In genomic region chr7:142626420-142627035, GRCh38 we compare ENCODE assay signal across 1 cellular context.
TF ChIP-seq lines count a peak whose summit lies in the region.

No MANE protein-coding gene starts in this region.

TF ChIP-seq in K562, 482 proteins besides CTCF, POLR2A, EP300 and RAD21 (continued from another document and continues in another):
- TF ChIP-seq ZNF764 (CRISPR knock-in tag; IDR thresholded peaks at IDR 0.05; ENCODE audit: low read depth) (no peak), ESRRA (IDR thresholded peaks at IDR 0.05; ENCODE audit: borderline replicate concordance, low read depth) (no peak), ZNF407 (IDR thresholded peaks at IDR 0.05; ENCODE audit: low read depth) (no peak), MAFK (IDR thresholded peaks at IDR 0.05; ENCODE audit: low read length) (no peak), MTA2 (IDR thresholded peaks at IDR 0.05; ENCODE audit: low read depth) (no peak), RUNX1 (IDR thresholded peaks at IDR 0.05; ENCODE audit: low read depth) (no peak), ZNF140 (CRISPR knock-in tag; IDR thresholded peaks at IDR 0.05) (no peak), MEF2D (tag; conservative IDR thresholded peaks at IDR 0.05; ENCODE audit: low read depth) (no peak), XRCC5 (IDR thresholded peaks at IDR 0.05; ENCODE audit: low read depth, low read length) (0 out of 2 replicates have a peak, but pooled peaks have one; percentile 54), NFATC3 (IDR thresholded peaks at IDR 0.05) (no peak), NKRF (IDR thresholded peaks at IDR 0.05; ENCODE audit: borderline replicate concordance) (no peak), GMEB1 (CRISPR knock-in tag; IDR thresholded peaks at IDR 0.05) (no peak), KLF13 (tag; IDR thresholded peaks at IDR 0.05; ENCODE audit: borderline replicate concordance, low read depth) (no peak), FOXP1 (CRISPR knock-in tag; IDR thresholded peaks at IDR 0.05) (0 out of 2 replicates have a peak, but pooled peaks have one; percentile 3), RCOR1 (IDR thresholded peaks at IDR 0.05; ENCODE audit: borderline replicate concordance in 1 of 2, low read depth in 2 of 2, low read length in 2 of 2) (peak in 1 of 2 experiments; percentile 38; a peak in 1 of 4 replicates), TCF3 (CRISPR knock-in tag; IDR thresholded peaks at IDR 0.05) (no peak), NCOA6 (IDR thresholded peaks at IDR 0.05) (no peak), RREB1 (CRISPR knock-in tag; IDR thresholded peaks at IDR 0.05) (0 out of 2 replicates have a peak, but pooled peaks have one; percentile 56), SIN3B (IDR thresholded peaks at IDR 0.05; ENCODE audit: low read depth) (no peak), E2F6 (IDR thresholded peaks at IDR 0.05; ENCODE audit: borderline replicate concordance in 1 of 2, extremely low read depth in 1 of 2, insufficient read depth in 1 of 2, insufficient read length in 1 of 2, low read depth in 1 of 2, low read length in 1 of 2, poor library complexity in 1 of 2, severe bottlenecking in 1 of 2) (no peak), FUS (optimal IDR thresholded peaks at IDR 0.05; ENCODE audit: low read depth, low read length) (no peak), ARID3A (IDR thresholded peaks at IDR 0.05; ENCODE audit: borderline replicate concordance, low read depth, low read length) (no peak), RBBP5 (IDR thresholded peaks at IDR 0.05; ENCODE audit: borderline replicate concordance, insufficient read depth, low read length, poor library complexity, severe bottlenecking) (no peak), SRF (CRISPR knock-in tag; IDR thresholded peaks at IDR 0.05) (no peak), TCF7 (IDR thresholded peaks at IDR 0.05; ENCODE audit: borderline replicate concordance) (no peak), E2F4 (CRISPR knock-in tag; IDR thresholded peaks at IDR 0.05; ENCODE audit: low read depth) (no peak), RBM39 (optimal IDR thresholded peaks at IDR 0.05; ENCODE audit: low read depth, low read length) (no peak), ZNF124 (CRISPR knock-in tag; IDR thresholded peaks at IDR 0.05) (no peak), BRF2 (IDR thresholded peaks at IDR 0.05; ENCODE audit: borderline replicate concordance, insufficient read depth, insufficient read length) (no peak), ZNF639 (CRISPR knock-in tag; conservative IDR thresholded peaks at IDR 0.05 in 1 of 2, IDR thresholded peaks at IDR 0.05 in 1 of 2) (no peak)
